In genomic region chr4:153153339-153153851, GRCh38 we compare ENCODE assay signal across 8 cellular contexts. TPM values are rescaled to one million over a fixed set of nuclear protein-coding genes. Genes with fewer than 3 reads are reported as not detected.
DNase-seq lines count a peak whose midpoint lies in the region; ATAC-seq and TF ChIP-seq lines count a peak whose summit lies in the region.

No MANE protein-coding gene starts in this region.

- 1 to 2% methylated on average over 9 to 19 of the region's 53 CpGs for WGBS in esophagus squamous epithelium, 2 donors

- no peak; the same call in 1 of the 2 replicates for TF ChIP-seq CTCF in AG04450 (IDR thresholded peaks at IDR 0.05; ENCODE audit: low read depth, low read length)
- TF ChIP-seq CTCF in esophagus squamous epithelium (IDR thresholded peaks at IDR 0.05): no peak

- H3K4me3 ChIP-seq in AG04450 (ENCODE audit: low read depth, low read length) (peak overlapping the region; percentile 66), esophagus squamous epithelium (peak overlapping the region; percentile 31 to 65 (median 54))
- H3K4me3 ChIP-seq in naive thymus-derived CD4-positive, alpha-beta T cell (ENCODE audit: low read length): peak overlapping the region; percentile 81

- no peaks in the 10 kb centered on the region for H3K9me3 Mint-ChIP-seq in activated T-cell treated with anti-CD3 and anti-CD28 coated beads, Interleukin-2, amount 50 U/mL, for 24 hours
- no peaks in the 10 kb centered on the region for H3K9me3 Mint-ChIP-seq in naive thymus-derived CD4-positive, alpha-beta T cell

- H3K36me3 Mint-ChIP-seq in activated T-cell treated with anti-CD3 and anti-CD28 coated beads, Interleukin-2, amount 50 U/mL, for 24 hours (ENCODE audit: low read depth): no peaks in the 10 kb centered on the region
- H3K36me3 Mint-ChIP-seq in naive thymus-derived CD4-positive, alpha-beta T cell: no peaks in the 10 kb centered on the region

- no peak for TF ChIP-seq POLR2A in esophagus squamous epithelium (IDR thresholded peaks at IDR 0.05)

- peaks cover 55% of the 10 kb centered on the region for H3K4me1 Mint-ChIP-seq in activated T-cell treated with anti-CD3 and anti-CD28 coated beads, Interleukin-2, amount 50 U/mL, for 24 hours (ENCODE audit: low read depth)
- H3K4me1 Mint-ChIP-seq in naive thymus-derived CD4-positive, alpha-beta T cell: peaks cover 23 to 42% (median 38%) of the 10 kb centered on the region in 7 donors

- ATAC-seq in GM18868 (IDR thresholded peaks at IDR 0.05; ENCODE audit: unreplicated experiment): peak; percentile 65
- peak; percentile 68 for ATAC-seq in HG03135 (IDR thresholded peaks at IDR 0.05; ENCODE audit: unreplicated experiment)
- peak; percentile 95 for ATAC-seq in naive thymus-derived CD4-positive, alpha-beta T cell
- ATAC-seq in stimulated activated naive CD8-positive, alpha-beta T cell treated with anti-CD3 and anti-CD28 coated beads, Interleukin-15, Interleukin-2, amounts not matched to agents 100 U/mL and 50 U/mL, for 24 hours: peak; percentile 92

- H3K4me3 Mint-ChIP-seq in activated T-cell treated with anti-CD3 and anti-CD28 coated beads, Interleukin-2, amount 50 U/mL, for 24 hours: peak overlapping the region; percentile 78
- peak overlapping the region; percentile 91 to 96 (median 92) for H3K4me3 Mint-ChIP-seq in naive thymus-derived CD4-positive, alpha-beta T cell

- peaks cover 14% of the 10 kb centered on the region for H3K27me3 Mint-ChIP-seq in activated T-cell treated with anti-CD3 and anti-CD28 coated beads, Interleukin-2, amount 50 U/mL, for 24 hours
- H3K27me3 Mint-ChIP-seq in naive thymus-derived CD4-positive, alpha-beta T cell: peaks cover 0 to 43% (median 0%) of the 10 kb centered on the region in 5 donors

- H3K27ac Mint-ChIP-seq in activated T-cell treated with anti-CD3 and anti-CD28 coated beads, Interleukin-2, amount 50 U/mL, for 24 hours: peak overlapping the region; percentile 75
- H3K27ac Mint-ChIP-seq in naive thymus-derived CD4-positive, alpha-beta T cell: peak overlapping the region; percentile 78 to 90 (median 85)

- intact Hi-C loops in esophagus squamous epithelium (cut with DNase I): no loop called here
- intact Hi-C loops in naive thymus-derived CD4-positive, alpha-beta T cell (cut with micrococcal nuclease): loop anchor here (1.0 to 5.0 kb wide), 8 partner anchors 10 to 375 kb away; partner anchors contain the start of genes ARFIP1 (in 1 of the 2), MND1 (in 1 of the 2) and TIGD4 (in 1 of the 2)

- H3K4me1 ChIP-seq in esophagus squamous epithelium: peaks cover 14 to 27% (median 18%) of the 10 kb centered on the region in 3 donors
- H3K4me1 ChIP-seq in naive thymus-derived CD4-positive, alpha-beta T cell (ENCODE audit: control insufficient read depth in 2 of 2, insufficient read depth in 2 of 2, low read length in 2 of 2): peaks cover 3 to 12% of the 10 kb centered on the region in 2 donors

- POLR2A ChIA-PET in AG04450 (lab: Yijun Ruan, JAX): no interaction called here
- POLR2A ChIA-PET in naive thymus-derived CD4-positive, alpha-beta T cell (lab: Charles Lee): interaction anchor here (0.6 kb wide), 1 partner anchor 511 kb away, joined by 5 read pairs; no protein-coding TSS in a partner anchor

- no peaks in the 10 kb centered on the region for H3K36me3 ChIP-seq in esophagus squamous epithelium
- no peaks in the 10 kb centered on the region for H3K36me3 ChIP-seq in naive thymus-derived CD4-positive, alpha-beta T cell (ENCODE audit: control insufficient read depth in 2 of 3, insufficient read depth in 3 of 3, low read length in 3 of 3)

- H3K9me3 ChIP-seq in AG04450 (ENCODE audit: control insufficient read depth, insufficient read depth, low read length) (no peaks in the 10 kb centered on the region), esophagus squamous epithelium (no peaks in the 10 kb centered on the region)
- no peaks in the 10 kb centered on the region for H3K9me3 ChIP-seq in naive thymus-derived CD4-positive, alpha-beta T cell (ENCODE audit: control insufficient read depth in 2 of 3, low read length in 3 of 3)

- CTCF ChIA-PET in AG04450 (lab: Charles Lee): interaction anchor here (1.6 kb wide), 1 partner anchor 11 kb away, joined by 11 read pairs; no protein-coding TSS in a partner anchor
- CTCF ChIA-PET in naive thymus-derived CD4-positive, alpha-beta T cell (lab: Charles Lee): interaction anchor here (0.7 to 1.4 kb wide), 2 partner anchors 10 to 104 kb away, joined by 3 to 7 read pairs; no protein-coding TSS in a partner anchor

- H3K27ac ChIP-seq in AG04450 (ENCODE audit: low read depth, low read length) (no peak overlapping the region), esophagus squamous epithelium (peak overlapping the region in 3 of 4 donors; percentile 6 to 30 (median 28))
- H3K27ac ChIP-seq in naive thymus-derived CD4-positive, alpha-beta T cell (ENCODE audit: low read depth, low read length): peak overlapping the region; percentile 69

- H3K27me3 ChIP-seq in AG04450 (ENCODE audit: control insufficient read depth, insufficient read depth, low read length): peaks cover 18% of the 10 kb centered on the region
- H3K27me3 ChIP-seq in esophagus squamous epithelium: peaks cover 0 to 52% (median 0%) of the 10 kb centered on the region in 4 donors
- no peaks in the 10 kb centered on the region for H3K27me3 ChIP-seq in naive thymus-derived CD4-positive, alpha-beta T cell (ENCODE audit: control insufficient read depth in 2 of 2, insufficient read depth in 2 of 2, low read length in 2 of 2)

- no peak for DNase-seq in AG04450 (ENCODE audit: low read depth, low spot score)
- peak; percentile 54 for DNase-seq in NOMO-1 treated with DMSO at 0.1 percent for 48 hours (lab: John Stamatoyannopoulos, UW; ENCODE audit: unreplicated experiment)
- DNase-seq in activated T-cell treated with anti-CD3 and anti-CD28 coated beads, Interleukin-2, amount 50 U/mL, for 24 hours: peak; percentile 79
- no peak for DNase-seq in esophagus squamous epithelium (lab: John Stamatoyannopoulos, UW)
- DNase-seq in naive thymus-derived CD4-positive, alpha-beta T cell: peak; percentile 53 to 84 (median 78)
- peak; percentile 75 for DNase-seq in stimulated activated naive CD8-positive, alpha-beta T cell treated with anti-CD3 and anti-CD28 coated beads, Interleukin-15, Interleukin-2, amounts not matched to agents 100 U/mL and 50 U/mL, for 24 hours

RNA-seq across cellular contexts. Expression of gene TRIM2, which starts 50.8 kb away (rescaled TPM):
- polyA plus RNA-seq in AG04450 (2011; rRNA removed): 30.4 and 31.3 TPM in 2 replicates
- 102 and 131 TPM in 2 replicates for polyA minus RNA-seq in AG04450 (2011; rRNA and poly(A)+ RNA removed)
- 10 to 100 TPM in 3 of 4 donors, 1 to 10 TPM in 1; 5.8 to 18.9 (median 14.9) TPM for total RNA-seq in esophagus squamous epithelium
- total RNA-seq in naive thymus-derived CD4-positive, alpha-beta T cell: 1 to 10 TPM in 4 of 5 experiments, under 1 TPM in 1; 0.12 to 3.9 (median 2.3) TPM
- 1 to 10 TPM in 1 of 2 donors, under 1 TPM in 1; 0.86 to 1.7 TPM for polyA plus RNA-seq in naive thymus-derived CD4-positive, alpha-beta T cell

Comparison
In these comparisons a context has a peak if more than half of its experiments do, and no peak if none do; other contexts are left out.
1. DNase-seq: peak in NOMO-1 treated with DMSO at 0.1 percent for 48 hours (single experiment), activated T-cell treated with anti-CD3 and anti-CD28 coated beads, Interleukin-2, amount 50 U/mL, for 24 hours (single experiment), naive thymus-derived CD4-positive, alpha-beta T cell (9 of 9) and stimulated activated naive CD8-positive, alpha-beta T cell treated with anti-CD3 and anti-CD28 coated beads, Interleukin-15, Interleukin-2, amounts not matched to agents 100 U/mL and 50 U/mL, for 24 hours (single experiment); none in AG04450 (single experiment) and esophagus squamous epithelium (single experiment).
2. Peak in every context shown above with its lines, with median percentiles within 50 percentile points of each other: H3K4me3 ChIP-seq and ATAC-seq.